24 cellular contexts compared by ENCODE assay signal in genomic region chr1:175433586-175434267, GRCh38.
"Had no signal": no experiment of that assay in that cellular context is flagged by ENCODE, and none has a peak within 500 bp of the region (broad histone marks: within the 10 kb centered on the region; RNA-seq: fewer than 3 reads in every experiment).

No MANE protein-coding gene starts in this region.

- H3K4me1 ChIP-seq: Peyer's patch, SJCRH30 had no signal

- H3K9me3 ChIP-seq: Peyer's patch, SJCRH30 had no signal

- H3K27me3 ChIP-seq: Peyer's patch, SJCRH30 had no signal

- DNase-seq: activated CD4-positive, alpha-beta memory T cell treated with anti-CD3 and anti-CD28 coated beads, Interleukin-2, amount 10 ng/mL, durations not matched to agents 7 days and 5 days; activated CD4-positive, alpha-beta T cell treated with anti-CD3 and anti-CD28 coated beads for 1 hour; activated CD4-positive, alpha-beta T cell treated with anti-CD3 and anti-CD28 coated beads, Interleukin-2, amount 50 U/mL, for 1 hour; activated gamma-delta T cell; activated T-cell treated with anti-CD3 and anti-CD28 coated beads for 4 hours; MV-4-11; NCI-H1092 treated with DMSO at 0.1 percent for 48 hours; NCI-H1417 treated with DMSO at 0.1 percent for 48 hours; NCI-H1694; NCI-H2029; NCI-H2107; NCI-H2171 treated with DMSO at 0.1 percent for 48 hours; NCI-H345; NCI-H510A; NCI-H526 treated with DMSO at 0.1 percent for 48 hours; NK-92 treated with Interleukin-12 subunit alpha and Interleukin-12 subunit beta, amount 100 ng/mL, for 24 hours; Peyer's patch; Right ventricle myocardium superior had no signal

- H3K27ac ChIP-seq: KMS-11, Peyer's patch, RWPE1, SJCRH30 had no signal

- H3K4me3 ChIP-seq: Peyer's patch, SJCRH30 had no signal

- FAIRE-seq: astrocyte had no signal

- ATAC-seq: activated T-helper 17 cell treated with anti-CD3 and anti-CD28 coated beads, Interleukin-2, amount 50 U/mL, for 72 hours; SK-N-SH treated with all-trans-retinoic acid at 6 μM for 48 hours had no signal
